In genomic region chr15:35784745-35785144, GRCh38 we compare ENCODE assay signal across 12 cellular contexts.
DNase-seq lines count a peak whose midpoint lies in the region; ATAC-seq and TF ChIP-seq lines count a peak whose summit lies in the region.
"Had no signal": no experiment of that assay in that cellular context is flagged by ENCODE, and none has a peak within 500 bp of the region (broad histone marks: within the 10 kb centered on the region; RNA-seq: fewer than 3 reads in every experiment).

No MANE protein-coding gene starts in this region.

- H3K4me1 ChIP-seq in prostate gland (replicated peaks), result no peaks in the 10 kb centered on the region
- H3K4me1 ChIP-seq: gastroesophageal sphincter had no signal

- 48% methylated on average over 2 of the region's 2 CpGs for WGBS in prostate gland

- no peak for TF ChIP-seq POLR2A in prostate gland (IDR thresholded peaks at IDR 0.05)

- intact Hi-C loops in prostate gland (cut with DNase I), result no loop called here

- CTCF ChIA-PET in HEK293T (lab: Yijun Ruan, JAX), result no interaction called here

- no peak overlapping the region for H3K4me3 ChIP-seq in prostate gland
- H3K4me3 ChIP-seq: gastroesophageal sphincter had no signal

- POLR2A ChIA-PET in HEK293T (lab: Yijun Ruan, JAX), result interaction anchor here (0.8 kb wide), 1 partner anchor 28 kb away, joined by 3 read pairs; no protein-coding TSS in a partner anchor

- no peaks in the 10 kb centered on the region for H3K36me3 ChIP-seq in prostate gland
- H3K36me3 ChIP-seq: gastroesophageal sphincter had no signal

- H3K9me3 ChIP-seq in prostate gland, result no peaks in the 10 kb centered on the region
- H3K9me3 ChIP-seq: gastroesophageal sphincter had no signal

- no peaks in the 10 kb centered on the region for H3K27me3 ChIP-seq in prostate gland (replicated peaks; ENCODE audit: insufficient read depth)
- H3K27me3 ChIP-seq: gastroesophageal sphincter had no signal

- TF ChIP-seq CTCF in prostate gland (IDR thresholded peaks at IDR 0.05), result no peak

- H3K27ac ChIP-seq in prostate gland, result no peak overlapping the region
- H3K27ac ChIP-seq: gastroesophageal sphincter had no signal

- DNase-seq in HEK293T (ENCODE audit: extremely low spot score) (peak; percentile 20), NCI-H1930 (lab: John Stamatoyannopoulos, UW) (peak; percentile 20 to 55), RPMI7951 (ENCODE audit: low read depth) (peak; percentile 1), putamen (ENCODE audit: low spot score) (peak; percentile 23), prostate gland (ENCODE audit: low spot score) (no peak), pons (ENCODE audit: low spot score) (no peak)
- DNase-seq: activated CD8-positive, alpha-beta memory T cell treated with anti-CD3 and anti-CD28 coated beads for 24 hours; activated naive CD4-positive, alpha-beta T cell; CD4-positive, CD25-positive, alpha-beta regulatory T cell; NCI-H524 treated with DMSO at 0.1 percent for 48 hours had no signal

- no peak for ATAC-seq in HG03175 (IDR thresholded peaks at IDR 0.05; ENCODE audit: unreplicated experiment)
- ATAC-seq: gastroesophageal sphincter had no signal

TF ChIP-seq in HEK293T, 16 proteins besides CTCF, POLR2A, EP300 and RAD21:
- TF ChIP-seq ZNF384 (IDR thresholded peaks at IDR 0.05) (no peak), SUZ12 (IDR thresholded peaks at IDR 0.05) (no peak), SP1 (IDR thresholded peaks at IDR 0.05) (no peak), FOXM1 (IDR thresholded peaks at IDR 0.05; ENCODE audit: borderline replicate concordance) (no peak), PKNOX1 (IDR thresholded peaks at IDR 0.05) (no peak), FOXK2 (IDR thresholded peaks at IDR 0.05) (no peak), NFRKB (IDR thresholded peaks at IDR 0.05) (no peak)
TF ChIP-seq in HEK293T: peak in this region for 0.

Comparison
In these comparisons a context has a peak if more than half of its experiments do, and no peak if none do; other contexts are left out.
1. DNase-seq: peak in HEK293T (single experiment), NCI-H1930 (2 of 2), RPMI7951 (single experiment) and putamen (single experiment); none in prostate gland (single experiment) and pons (single experiment).